In the genomic region with DNA sequence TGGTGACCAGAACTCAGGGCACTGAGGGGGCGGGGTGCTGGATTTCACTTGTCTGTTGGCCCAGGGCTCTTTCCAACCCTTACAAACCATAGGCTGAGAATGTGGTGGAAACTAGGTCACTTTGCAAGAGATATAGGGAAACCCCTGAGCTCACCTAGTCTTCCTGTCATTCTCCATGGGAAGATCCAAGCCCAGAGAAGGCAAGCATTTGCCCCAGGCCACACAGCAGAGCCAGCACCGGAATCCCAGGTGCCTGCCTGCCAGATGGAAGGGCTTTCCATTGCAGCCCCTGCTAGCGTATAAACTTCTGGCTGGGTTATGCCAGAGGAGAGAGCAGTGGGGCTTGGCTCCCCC, we compare ENCODE assay signal across 8 cellular contexts. TPM values are rescaled to one million over a fixed set of nuclear protein-coding genes. Genes with fewer than 3 reads are reported as not detected.
A peak's percentile ranks its signal among the peaks of the same experiment; 100 is the strongest.
DNase-seq lines count a peak whose midpoint lies in the region; ATAC-seq lines count a peak whose summit lies in the region.

No MANE protein-coding gene starts in this region.

- H3K4me3 ChIP-seq in H7 (ENCODE audit: insufficient read depth, low read depth, low read length), result peak overlapping the region; percentile 47
- H3K4me3 ChIP-seq in right cardiac atrium (ENCODE audit: low read length), result peak overlapping the region; percentile 43
- peak overlapping the region; percentile 16 to 48 (median 38) for H3K4me3 ChIP-seq in skin epidermis

- no peaks in the 10 kb centered on the region for H3K9me3 ChIP-seq in right cardiac atrium (ENCODE audit: control insufficient read depth, low read length)

- peak overlapping the region; percentile 7 for H3K27ac Mint-ChIP-seq in activated T-helper 1 cell treated with anti-CD3 and anti-CD28 coated beads, Interleukin-12 subunit alpha, Interleukin-12 subunit beta, Interleukin-2, Interleukin-4 antibody, amounts not matched to agents 30 ng/mL and 10 ng/mL and 1 ng/mL, durations not matched to agents 14 hours and 24 hours and 36 hours

- H3K4me3 Mint-ChIP-seq in activated T-helper 1 cell treated with anti-CD3 and anti-CD28 coated beads, Interleukin-12 subunit alpha, Interleukin-12 subunit beta, Interleukin-2, Interleukin-4 antibody, amounts not matched to agents 30 ng/mL and 10 ng/mL and 1 ng/mL, durations not matched to agents 14 hours and 24 hours and 36 hours, result peak overlapping the region; percentile 80

- 37% methylated on average over 3 of the region's 3 CpGs for WGBS in right cardiac atrium

- no peak for DNase-seq in H7
- DNase-seq in activated T-helper 1 cell treated with anti-CD3 and anti-CD28 coated beads, Interleukin-12 subunit alpha, Interleukin-12 subunit beta, Interleukin-2, Interleukin-4 antibody, amounts not matched to agents 30 ng/mL and 10 ng/mL and 1 ng/mL, durations not matched to agents 14 hours and 24 hours and 36 hours (ENCODE audit: low spot score), result no peak
- no peak for DNase-seq in right cardiac atrium
- DNase-seq in NCI-H526 treated with DMSO at 0.1 percent for 48 hours (lab: John Stamatoyannopoulos, UW), result no peak
- DNase-seq in NCI-H2107 (lab: John Stamatoyannopoulos, UW), result no peak
- no peak for DNase-seq in left lobe of liver (ENCODE audit: low spot score)

- peaks cover 8% of the 10 kb centered on the region for H3K36me3 Mint-ChIP-seq in activated T-helper 1 cell treated with anti-CD3 and anti-CD28 coated beads, Interleukin-12 subunit alpha, Interleukin-12 subunit beta, Interleukin-2, Interleukin-4 antibody, amounts not matched to agents 30 ng/mL and 10 ng/mL and 1 ng/mL, durations not matched to agents 14 hours and 24 hours and 36 hours (ENCODE audit: low read depth)

- H3K27ac ChIP-seq in right cardiac atrium (ENCODE audit: low read length), result peak overlapping the region; percentile 21
- H3K27ac ChIP-seq in skin epidermis, result peak overlapping the region; percentile 23 to 89 (median 70)

- peaks cover 15% of the 10 kb centered on the region for H3K4me1 Mint-ChIP-seq in activated T-helper 1 cell treated with anti-CD3 and anti-CD28 coated beads, Interleukin-12 subunit alpha, Interleukin-12 subunit beta, Interleukin-2, Interleukin-4 antibody, amounts not matched to agents 30 ng/mL and 10 ng/mL and 1 ng/mL, durations not matched to agents 14 hours and 24 hours and 36 hours (ENCODE audit: low read depth)

- intact Hi-C loops in activated T-helper 1 cell treated with anti-CD3 and anti-CD28 coated beads, Interleukin-12 subunit alpha, Interleukin-12 subunit beta, Interleukin-2, Interleukin-4 antibody, amounts not matched to agents 30 ng/mL and 10 ng/mL and 1 ng/mL, durations not matched to agents 14 hours and 24 hours and 36 hours (cut with micrococcal nuclease), result no loop called here
- intact Hi-C loops in right cardiac atrium (cut with DNase I), result no loop called here

- no peaks in the 10 kb centered on the region for H3K9me3 Mint-ChIP-seq in activated T-helper 1 cell treated with anti-CD3 and anti-CD28 coated beads, Interleukin-12 subunit alpha, Interleukin-12 subunit beta, Interleukin-2, Interleukin-4 antibody, amounts not matched to agents 30 ng/mL and 10 ng/mL and 1 ng/mL, durations not matched to agents 14 hours and 24 hours and 36 hours

- H3K27me3 ChIP-seq in H7 (ENCODE audit: control insufficient read depth, insufficient read depth, low read length), result no peaks in the 10 kb centered on the region
- H3K27me3 ChIP-seq in right cardiac atrium (ENCODE audit: control insufficient read depth, insufficient read depth), result no peaks in the 10 kb centered on the region

- H3K4me1 ChIP-seq in right cardiac atrium (ENCODE audit: control insufficient read depth, insufficient read depth, low read length), result peaks cover 2% of the 10 kb centered on the region

- H3K27me3 Mint-ChIP-seq in activated T-helper 1 cell treated with anti-CD3 and anti-CD28 coated beads, Interleukin-12 subunit alpha, Interleukin-12 subunit beta, Interleukin-2, Interleukin-4 antibody, amounts not matched to agents 30 ng/mL and 10 ng/mL and 1 ng/mL, durations not matched to agents 14 hours and 24 hours and 36 hours (ENCODE audit: insufficient read depth), result no peaks in the 10 kb centered on the region

- H3K36me3 ChIP-seq in H7 (replicated peaks; ENCODE audit: control insufficient read depth, insufficient read depth, low read length), result no peaks in the 10 kb centered on the region

- ATAC-seq in right cardiac atrium (peak in 1 of 2 donors; percentile 1), GM18520 (IDR thresholded peaks at IDR 0.05; ENCODE audit: unreplicated experiment) (no peak), left lobe of liver (no peak)

RNA-seq across cellular contexts. Expression of a gene that starts 0.4 kb away (rescaled TPM):
- 9.5 and 10.6 TPM in 2 replicates for total RNA-seq in H7 (2014; rRNA removed; shearing (Covaris generic))
- 2.8 and 2.9 TPM in 2 replicates for total RNA-seq in activated T-helper 1 cell treated with anti-CD3 and anti-CD28 coated beads, Interleukin-12 subunit alpha, Interleukin-12 subunit beta, Interleukin-2, Interleukin-4 antibody, amounts not matched to agents 30 ng/mL and 10 ng/mL and 1 ng/mL, durations not matched to agents 14 hours and 24 hours and 36 hours
- total RNA-seq in right cardiac atrium (10 to 100 TPM in 1 of 4 donors, 1 to 10 TPM in 3; 5.3 to 10.8 (median 7.6) TPM), left lobe of liver (5.4 TPM)
- polyA plus RNA-seq in right cardiac atrium, result 7.9 TPM

RNA-seq across cellular contexts. Expression of a gene that starts 32.2 kb away (rescaled TPM):
- 36.1 and 38.0 TPM in 2 replicates for total RNA-seq in H7 (2014; rRNA removed; shearing (Covaris generic))
- 56.1 and 63.1 TPM in 2 replicates for total RNA-seq in activated T-helper 1 cell treated with anti-CD3 and anti-CD28 coated beads, Interleukin-12 subunit alpha, Interleukin-12 subunit beta, Interleukin-2, Interleukin-4 antibody, amounts not matched to agents 30 ng/mL and 10 ng/mL and 1 ng/mL, durations not matched to agents 14 hours and 24 hours and 36 hours
- total RNA-seq in right cardiac atrium (10 to 100 TPM; 28.1 to 34.6 (median 31.1) TPM), left lobe of liver (26.0 TPM)
- 25.5 TPM for polyA plus RNA-seq in right cardiac atrium
